In genomic region chr1:113784104-113784779, GRCh38 we compare ENCODE assay signal across 8 cellular contexts. TPM values are rescaled to one million over a fixed set of nuclear protein-coding genes. Genes with fewer than 3 reads are reported as not detected.
DNase-seq lines count a peak whose midpoint lies in the region; ATAC-seq, FAIRE-seq and TF ChIP-seq lines count a peak whose summit lies in the region.

No MANE protein-coding gene starts in this region.

- H3K27me3 ChIP-seq in bronchial epithelial cell (ENCODE audit: control insufficient read depth, insufficient read depth, low read length): no peaks in the 10 kb centered on the region

- no peaks in the 10 kb centered on the region for H3K36me3 ChIP-seq in bronchial epithelial cell (ENCODE audit: control insufficient read depth, insufficient read depth, low read length)

- no peak for TF ChIP-seq CTCF in bronchial epithelial cell (IDR thresholded peaks at IDR 0.05; ENCODE audit: insufficient read depth, low read length, severe bottlenecking)

- peak; percentile 28 for DNase-seq in GF-D8 (lab: John Stamatoyannopoulos, UW)
- peak; percentile 34 for DNase-seq in bronchial epithelial cell (ENCODE audit: low read depth)
- DNase-seq in stimulated activated naive CD8-positive, alpha-beta T cell treated with anti-CD3 and anti-CD28 coated beads, Interleukin-15, Interleukin-2, amounts not matched to agents 100 U/mL and 50 U/mL, for 24 hours: no peak
- no peak for DNase-seq in SKM-1 (lab: John Stamatoyannopoulos, UW; ENCODE audit: unreplicated experiment)
- no peak for DNase-seq in retina
- DNase-seq in iPS-NIHi11 (ENCODE audit: low spot score): no peak

- ATAC-seq in GM21390 (IDR thresholded peaks at IDR 0.05; ENCODE audit: unreplicated experiment): peak; percentile 61
- ATAC-seq in HG03565 (IDR thresholded peaks at IDR 0.05; ENCODE audit: unreplicated experiment): peak; percentile 55
- peak; percentile 71 for ATAC-seq in stimulated activated naive CD8-positive, alpha-beta T cell treated with anti-CD3 and anti-CD28 coated beads, Interleukin-15, Interleukin-2, amounts not matched to agents 100 U/mL and 50 U/mL, for 24 hours

- no peak overlapping the region for H3K4me3 ChIP-seq in bronchial epithelial cell (ENCODE audit: low read depth, low read length)

- no peak for FAIRE-seq in bronchial epithelial cell (lab: Jason Lieb, UNC)

RNA-seq across cellular contexts. Expression of gene PHTF1, which starts 25.0 kb away (rescaled TPM):
- total RNA-seq in bronchial epithelial cell: 5.5 and 7.4 TPM in 2 replicates

RNA-seq across cellular contexts. Expression of gene RSBN1, which starts 28.0 kb away (rescaled TPM):
- total RNA-seq in bronchial epithelial cell: 7.9 and 12.9 TPM in 2 replicates

Comparison
In these comparisons a context has a peak if more than half of its experiments do, and no peak if none do; other contexts are left out.
1. DNase-seq: peak in GF-D8 (single experiment) and bronchial epithelial cell (single experiment); none in stimulated activated naive CD8-positive, alpha-beta T cell treated with anti-CD3 and anti-CD28 coated beads, Interleukin-15, Interleukin-2, amounts not matched to agents 100 U/mL and 50 U/mL, for 24 hours (single experiment), SKM-1 (single experiment), retina (single experiment) and iPS-NIHi11 (single experiment).
2. Peak in every context shown above with its lines, with median percentiles within 50 percentile points of each other: ATAC-seq.